In the genomic region with DNA sequence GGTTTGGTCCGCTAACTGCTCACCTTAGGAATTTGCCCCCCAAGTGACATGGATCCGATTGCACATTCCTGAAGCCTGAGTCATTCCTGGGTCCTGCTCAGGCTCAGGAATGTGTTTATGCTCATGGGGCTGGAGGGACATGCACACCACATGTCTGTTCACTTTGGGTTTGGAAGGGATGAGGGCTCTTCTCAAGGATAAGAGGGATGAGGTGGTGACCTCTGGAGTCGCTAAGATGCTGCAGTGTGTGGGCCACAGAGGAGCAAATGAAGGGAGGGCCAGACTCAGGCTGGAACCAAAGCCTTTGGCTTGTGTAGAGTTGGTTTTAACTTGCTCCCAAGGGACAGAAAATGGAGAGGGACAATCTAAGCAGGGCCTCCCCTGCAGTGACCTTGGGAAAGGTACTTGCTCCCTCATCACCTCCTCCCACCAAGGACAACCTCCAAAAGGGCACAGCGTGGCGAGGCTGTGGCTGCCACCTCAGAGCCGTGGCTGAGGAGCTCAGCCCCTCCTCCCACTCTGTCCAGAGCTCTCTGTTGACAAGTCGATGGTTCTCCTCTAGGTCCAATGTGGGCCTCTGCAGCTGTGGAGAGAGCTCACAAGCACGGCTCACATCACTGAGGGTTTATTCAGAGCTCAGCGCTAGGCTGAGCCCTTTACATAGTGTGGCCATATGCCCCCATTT, we compare ENCODE assay signal across 10 cellular contexts.
DNase-seq lines count a peak whose midpoint lies in the region; ATAC-seq, FAIRE-seq and TF ChIP-seq lines count a peak whose summit lies in the region.
"Had no signal": no experiment of that assay in that cellular context is flagged by ENCODE, and none has a peak within 500 bp of the region (broad histone marks: within the 10 kb centered on the region; RNA-seq: fewer than 3 reads in every experiment).

No MANE protein-coding gene starts in this region.

- H3K36me3 ChIP-seq in esophagus (ENCODE audit: control insufficient read depth in 2 of 2, insufficient read depth in 2 of 2, low read length in 1 of 2): no peaks in the 10 kb centered on the region
- no peaks in the 10 kb centered on the region for H3K36me3 ChIP-seq in muscle layer of duodenum (ENCODE audit: control insufficient read depth in 1 of 2, insufficient read depth in 2 of 2, low read length in 2 of 2)
- no peaks in the 10 kb centered on the region; the same call in 1 of the 2 replicates for H3K36me3 ChIP-seq in BE2C

- peak overlapping the region; percentile 70 to 90 for H3K27ac ChIP-seq in A549
- H3K27ac ChIP-seq in esophagus (ENCODE audit: low read depth in 2 of 2, low read length in 1 of 2): peak overlapping the region; percentile 31 to 53
- peak overlapping the region; percentile 6 for H3K27ac ChIP-seq in muscle layer of duodenum (ENCODE audit: low read length)
- H3K27ac ChIP-seq in CD4-positive, alpha-beta T cell (ENCODE audit: low read depth, low read length): no peak overlapping the region

- TF ChIP-seq CTCF in A549 (IDR thresholded peaks at IDR 0.05) (no peak), BE2C (IDR thresholded peaks at IDR 0.05; ENCODE audit: low read depth, low read length) (no peak)
- no peak for TF ChIP-seq CTCF in CD4-positive, alpha-beta T cell (IDR thresholded peaks at IDR 0.05)

- peak; percentile 85 for FAIRE-seq in A549 (lab: Jason Lieb, UNC)

- H3K9me3 ChIP-seq in A549 (peaks cover 11% of the 10 kb centered on the region; the same call in 1 of the 3 replicates), esophagus (ENCODE audit: control insufficient read depth in 2 of 2, insufficient read depth in 1 of 2, low read depth in 1 of 2, low read length in 1 of 2) (peaks cover 0 to 6% of the 10 kb centered on the region in 2 donors), muscle layer of duodenum (ENCODE audit: control insufficient read depth in 1 of 2, low read length in 2 of 2) (peaks cover 3 to 6% of the 10 kb centered on the region in 2 donors), BE2C (no peaks in the 10 kb centered on the region)
- peaks cover 6% of the 10 kb centered on the region for H3K9me3 ChIP-seq in CD4-positive, alpha-beta T cell (ENCODE audit: control insufficient read depth, low read length)

- H3K36me3 Mint-ChIP-seq in CD4-positive, alpha-beta T cell (ENCODE audit: low read depth): no peaks in the 10 kb centered on the region
- H3K36me3 Mint-ChIP-seq: memory B cell had no signal

- H3K9me3 Mint-ChIP-seq in CD4-positive, alpha-beta T cell: no peaks in the 10 kb centered on the region
- H3K9me3 Mint-ChIP-seq: memory B cell had no signal

- peak; percentile 13 to 48; a peak in 1 of 5 replicates for TF ChIP-seq EP300 in A549 (IDR thresholded peaks at IDR 0.05)

- H3K4me2 ChIP-seq in A549: peak overlapping the region; percentile 71

- no peaks in the 10 kb centered on the region for H3K27me3 ChIP-seq in esophagus (ENCODE audit: control insufficient read depth in 1 of 2, insufficient read depth in 2 of 2, low read length in 2 of 2)
- no peaks in the 10 kb centered on the region for H3K27me3 ChIP-seq in muscle layer of duodenum (ENCODE audit: low read depth, low read length)
- no peaks in the 10 kb centered on the region for H3K27me3 ChIP-seq in CD4-positive, alpha-beta T cell (ENCODE audit: control insufficient read depth, insufficient read depth, low read length)
- H3K27me3 ChIP-seq in BE2C: no peaks in the 10 kb centered on the region

- H3K4me3 Mint-ChIP-seq in CD4-positive, alpha-beta T cell: no peak overlapping the region
- H3K4me3 Mint-ChIP-seq: memory B cell had no signal

- ATAC-seq in A549 (peak; percentile 67 to 84), GM19023 (IDR thresholded peaks at IDR 0.05; ENCODE audit: unreplicated experiment) (no peak)
- no peak for ATAC-seq in CD4-positive, alpha-beta T cell (ENCODE audit: poor library complexity)

- WGBS in A549 (ENCODE audit: missing lambda C conversion rate): 58% methylated on average over 9 of the region's 9 CpGs
- 62% methylated on average over 9 of the region's 9 CpGs for WGBS in esophagus, 2 donors

- peak in 1 of 2 experiments; percentile 2; a peak in 1 of 5 replicates for TF ChIP-seq RAD21 in A549 (conservative IDR thresholded peaks at IDR 0.05 in 1 of 2, IDR thresholded peaks at IDR 0.05 in 1 of 2)

- H3K27ac Mint-ChIP-seq in CD4-positive, alpha-beta T cell: no peak overlapping the region
- H3K27ac Mint-ChIP-seq: memory B cell had no signal

- intact Hi-C loops in CD4-positive, alpha-beta T cell (cut with DNase I, micrococcal nuclease): no loop called here

- H3K4me1 Mint-ChIP-seq in CD4-positive, alpha-beta T cell (ENCODE audit: low read depth): no peaks in the 10 kb centered on the region

- H3K4me1 ChIP-seq in A549 (peaks cover 46% of the 10 kb centered on the region), esophagus (ENCODE audit: control insufficient read depth in 2 of 2, insufficient read depth in 2 of 2, low read length in 1 of 2) (peaks cover 8 to 10% of the 10 kb centered on the region in 2 donors), muscle layer of duodenum (ENCODE audit: control insufficient read depth in 1 of 2, insufficient read depth in 2 of 2, low read length in 2 of 2) (peaks cover 0 to 20% of the 10 kb centered on the region in 2 donors), BE2C (peaks cover 30% of the 10 kb centered on the region)

- CTCF ChIA-PET in A549 (lab: Yijun Ruan, JAX): interaction anchor here (0.7 to 2.0 kb wide), 8 partner anchors 10 to 50 kb away, joined by 3 to 15 read pairs (median 4); no protein-coding TSS in a partner anchor
- CTCF ChIA-PET in CD4-positive, alpha-beta T cell (lab: Charles Lee): no interaction called here

- TF ChIP-seq POLR2A in A549 (IDR thresholded peaks at IDR 0.05; ENCODE audit: low read length): no peak

- POLR2A ChIA-PET in A549 (lab: Yijun Ruan, JAX): interaction anchor here (0.5 to 4.9 kb wide), 3 partner anchors 134 to 141 kb away, joined by 3 to 45 read pairs (median 4); a partner anchor contains a TSS
- POLR2A ChIA-PET in CD4-positive, alpha-beta T cell (lab: Charles Lee): no interaction called here

- H3K27me3 Mint-ChIP-seq in CD4-positive, alpha-beta T cell: no peaks in the 10 kb centered on the region

- DNase-seq in A549 (ENCODE audit: low read depth in 1 of 2, low spot score in 1 of 2): peak; percentile 70 to 89
- DNase-seq in NCI-H460 (ENCODE audit: extremely low read depth, low read depth): peak; percentile 81
- no peak for DNase-seq in CD4-positive, alpha-beta T cell
- no peak for DNase-seq in BE2C
- DNase-seq in NOMO-1 treated with DMSO at 0.1 percent for 48 hours (lab: John Stamatoyannopoulos, UW; ENCODE audit: unreplicated experiment): no peak
- DNase-seq: DND-41 had no signal

- H3K4me3 ChIP-seq in A549 (no peak overlapping the region), esophagus (ENCODE audit: low read depth in 1 of 2, low read length in 2 of 2) (no peak overlapping the region), muscle layer of duodenum (ENCODE audit: low read depth in 1 of 2, low read length in 2 of 2) (no peak overlapping the region), BE2C (ENCODE audit: low read depth, low read length) (no peak overlapping the region)

TF ChIP-seq in A549, 52 proteins besides CTCF, POLR2A, EP300 and RAD21 (continues in another document):
- TF ChIP-seq ZNF302 (CRISPR knock-in tag; IDR thresholded peaks at IDR 0.05) (no peak), EHF (CRISPR knock-in tag; IDR thresholded peaks at IDR 0.05) (no peak), ZC3H11A (IDR thresholded peaks at IDR 0.05) (no peak), GATA3 (IDR thresholded peaks at IDR 0.05; ENCODE audit: borderline replicate concordance) (peak; percentile 69; the same call in 1 of the 2 replicates)
- TF ChIP-seq, protein P1, sequence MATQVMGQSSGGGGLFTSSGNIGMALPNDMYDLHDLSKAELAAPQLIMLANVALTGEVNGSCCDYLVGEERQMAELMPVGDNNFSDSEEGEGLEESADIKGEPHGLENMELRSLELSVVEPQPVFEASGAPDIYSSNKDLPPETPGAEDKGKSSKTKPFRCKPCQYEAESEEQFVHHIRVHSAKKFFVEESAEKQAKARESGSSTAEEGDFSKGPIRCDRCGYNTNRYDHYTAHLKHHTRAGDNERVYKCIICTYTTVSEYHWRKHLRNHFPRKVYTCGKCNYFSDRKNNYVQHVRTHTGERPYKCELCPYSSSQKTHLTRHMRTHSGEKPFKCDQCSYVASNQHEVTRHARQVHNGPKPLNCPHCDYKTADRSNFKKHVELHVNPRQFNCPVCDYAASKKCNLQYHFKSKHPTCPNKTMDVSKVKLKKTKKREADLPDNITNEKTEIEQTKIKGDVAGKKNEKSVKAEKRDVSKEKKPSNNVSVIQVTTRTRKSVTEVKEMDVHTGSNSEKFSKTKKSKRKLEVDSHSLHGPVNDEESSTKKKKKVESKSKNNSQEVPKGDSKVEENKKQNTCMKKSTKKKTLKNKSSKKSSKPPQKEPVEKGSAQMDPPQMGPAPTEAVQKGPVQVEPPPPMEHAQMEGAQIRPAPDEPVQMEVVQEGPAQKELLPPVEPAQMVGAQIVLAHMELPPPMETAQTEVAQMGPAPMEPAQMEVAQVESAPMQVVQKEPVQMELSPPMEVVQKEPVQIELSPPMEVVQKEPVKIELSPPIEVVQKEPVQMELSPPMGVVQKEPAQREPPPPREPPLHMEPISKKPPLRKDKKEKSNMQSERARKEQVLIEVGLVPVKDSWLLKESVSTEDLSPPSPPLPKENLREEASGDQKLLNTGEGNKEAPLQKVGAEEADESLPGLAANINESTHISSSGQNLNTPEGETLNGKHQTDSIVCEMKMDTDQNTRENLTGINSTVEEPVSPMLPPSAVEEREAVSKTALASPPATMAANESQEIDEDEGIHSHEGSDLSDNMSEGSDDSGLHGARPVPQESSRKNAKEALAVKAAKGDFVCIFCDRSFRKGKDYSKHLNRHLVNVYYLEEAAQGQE (IDR thresholded peaks at IDR 0.05): no peak
- TF ChIP-seq, protein P2, sequence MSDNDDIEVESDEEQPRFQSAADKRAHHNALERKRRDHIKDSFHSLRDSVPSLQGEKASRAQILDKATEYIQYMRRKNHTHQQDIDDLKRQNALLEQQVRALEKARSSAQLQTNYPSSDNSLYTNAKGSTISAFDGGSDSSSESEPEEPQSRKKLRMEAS (IDR thresholded peaks at IDR 0.05): peak; percentile 95
- TF ChIP-seq, protein P3, sequence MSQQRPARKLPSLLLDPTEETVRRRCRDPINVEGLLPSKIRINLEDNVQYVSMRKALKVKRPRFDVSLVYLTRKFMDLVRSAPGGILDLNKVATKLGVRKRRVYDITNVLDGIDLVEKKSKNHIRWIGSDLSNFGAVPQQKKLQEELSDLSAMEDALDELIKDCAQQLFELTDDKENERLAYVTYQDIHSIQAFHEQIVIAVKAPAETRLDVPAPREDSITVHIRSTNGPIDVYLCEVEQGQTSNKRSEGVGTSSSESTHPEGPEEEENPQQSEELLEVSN (IDR thresholded peaks at IDR 0.05; ENCODE audit: borderline replicate concordance, low read depth): peak; percentile 77; the same call in 1 of the 2 replicates

Comparison
In these comparisons a context has a peak if more than half of its experiments do, and no peak if none do; other contexts are left out.
1. ATAC-seq: peak in A549 (2 of 2); none in CD4-positive, alpha-beta T cell (single experiment) and GM19023 (single experiment).
2. DNase-seq: peak in A549 (2 of 2) and NCI-H460 (single experiment); none in CD4-positive, alpha-beta T cell (0 of 10), BE2C (single experiment) and NOMO-1 treated with DMSO at 0.1 percent for 48 hours (single experiment).